ENCODE assay signal across 28 cellular contexts in the genomic region with DNA sequence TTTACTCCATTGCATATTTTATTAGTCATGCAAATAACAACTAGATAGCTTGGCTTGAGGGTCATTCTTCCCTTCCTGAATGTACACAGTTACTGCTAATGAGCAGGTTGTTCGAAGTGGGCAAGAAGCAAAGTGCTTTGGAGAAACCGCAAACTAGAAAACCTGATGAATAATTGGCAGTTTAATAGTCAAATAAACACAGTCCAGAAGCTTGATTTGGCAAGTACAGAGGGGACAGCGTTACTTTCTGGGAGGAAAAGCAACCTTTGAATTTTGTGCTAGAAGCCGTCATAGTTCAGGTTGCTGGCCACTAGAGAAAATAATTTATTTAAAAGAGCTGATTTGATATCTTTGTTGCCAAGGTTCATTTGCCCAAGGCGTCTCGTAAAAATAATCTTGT.
"Had no signal": no experiment of that assay in that cellular context is flagged by ENCODE, and none has a peak within 500 bp of the region (broad histone marks: within the 10 kb centered on the region; RNA-seq: fewer than 3 reads in every experiment).

No MANE protein-coding gene starts in this region.

- H3K4me1 ChIP-seq: heart right ventricle, suprapubic skin, transverse colon, upper lobe of right lung, uterus had no signal

- H3K9me3 ChIP-seq: esophagus muscularis mucosa, heart right ventricle, ovary, suprapubic skin, transverse colon, upper lobe of right lung, uterus had no signal

- H3K27me3 ChIP-seq: esophagus muscularis mucosa, heart right ventricle, ovary, suprapubic skin, transverse colon, upper lobe of right lung, uterus had no signal

- H3K27ac ChIP-seq: coronary artery, esophagus muscularis mucosa, heart right ventricle, ovary, suprapubic skin, transverse colon, upper lobe of right lung, uterus had no signal

- ATAC-seq: heart right ventricle; left colon; left ventricle myocardium superior; natural killer cell; sciatic nerve; stimulated activated naive CD8-positive, alpha-beta T cell treated with anti-CD3 and anti-CD28 coated beads, Interleukin-15, amount 100 ng/mL, for 72 hours; upper lobe of right lung had no signal

- FAIRE-seq: endothelial cell of umbilical vein had no signal

- H3K36me3 ChIP-seq: esophagus muscularis mucosa, heart right ventricle, ovary, suprapubic skin, transverse colon, upper lobe of right lung, uterus had no signal

- H3K4me2 ChIP-seq: smooth muscle cell had no signal

- H3K4me3 ChIP-seq: coronary artery, esophagus muscularis mucosa, heart right ventricle, lung, ovary, smooth muscle cell, suprapubic skin, transverse colon, upper lobe of right lung, uterus had no signal

- DNase-seq: dermis blood vessel endothelial cell; effector memory CD4-positive, alpha-beta T cell; foreskin melanocyte; glutamatergic neuron; heart right ventricle; hippocampal formation; left colon; left ventricle myocardium superior; natural killer cell; occipital lobe; ovary; posterior cingulate gyrus; stimulated activated CD4-positive, alpha-beta T cell treated with anti-CD3 and anti-CD28 coated beads, Interleukin-12 subunit alpha, Interleukin-12 subunit beta, amount 100 ng/mL, for 4 hours; stimulated activated CD4-positive, alpha-beta T cell treated with anti-CD3 and anti-CD28 coated beads, Interleukin-1b, Interleukin-23, amount 100 ng/mL, for 48 hours; stimulated activated CD4-positive, alpha-beta T cell treated with anti-CD3 and anti-CD28 coated beads, Interleukin-4, amount 100 ng/mL, for 1 hour; stimulated activated CD8-positive, alpha-beta memory T cell treated with anti-CD3 and anti-CD28 coated beads, Interleukin-4, amount 100 ng/mL, for 48 hours; stimulated activated naive CD4-positive, alpha-beta T cell; stimulated activated naive CD8-positive, alpha-beta T cell treated with anti-CD3 and anti-CD28 coated beads, Interleukin-15, amount 100 ng/mL, for 72 hours; transverse colon; upper lobe of right lung; uterus had no signal
